In the genomic region with DNA sequence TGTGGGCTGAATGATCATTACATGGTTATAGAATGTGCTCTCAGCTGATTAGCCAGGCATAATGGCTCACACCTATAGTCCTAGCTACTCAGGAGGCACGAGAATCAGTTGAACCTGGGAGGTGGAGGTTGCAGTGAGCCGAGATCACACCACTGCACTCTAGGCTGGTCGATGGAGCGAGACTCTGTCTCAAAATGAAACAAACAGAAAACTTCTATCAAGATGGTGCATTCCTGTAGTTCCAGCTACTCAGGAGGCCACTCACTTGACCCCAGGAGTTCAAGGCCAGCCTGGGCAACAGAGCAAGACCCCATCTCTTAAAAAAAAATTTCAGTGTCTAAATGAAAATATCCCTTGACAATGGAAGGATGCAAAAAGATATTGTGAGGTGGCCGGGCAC, we compare ENCODE assay signal across 25 cellular contexts. TPM values are rescaled to one million over a fixed set of nuclear protein-coding genes. Genes with fewer than 3 reads are reported as not detected.
"Had no signal": no experiment of that assay in that cellular context is flagged by ENCODE, and none has a peak within 500 bp of the region (broad histone marks: within the 10 kb centered on the region; RNA-seq: fewer than 3 reads in every experiment).

No MANE protein-coding gene starts in this region.

- H3K4me1 ChIP-seq: gastroesophageal sphincter, vagina had no signal

- H3K4me3 ChIP-seq: body of pancreas, cardiac muscle cell, gastroesophageal sphincter, heart left ventricle, lung, tibial nerve, vagina had no signal

- H3K27ac ChIP-seq: body of pancreas, cardiac muscle cell, epithelial cell of prostate, gastroesophageal sphincter, heart left ventricle, tibial nerve, vagina had no signal

- ATAC-seq: body of pancreas; gastroesophageal sphincter; heart left ventricle; left lobe of liver; naive thymus-derived CD4-positive, alpha-beta T cell had no signal

- DNase-seq: activated effector memory CD4-positive, alpha-beta T cell treated with Interleukin-2 at 50 U/mL for 16 hours; activated naive CD4-positive, alpha-beta T cell treated with anti-CD3 and anti-CD28 coated beads, Interleukin-2, amount 50 U/mL, for 16 hours; activated T-cell treated with anti-CD3 and anti-CD28 coated beads, Interleukin-2, amount 50 U/mL, for 48 hours; anterior cingulate cortex; body of pancreas; cortex of kidney; endodermal cell; heart left ventricle; naive thymus-derived CD4-positive, alpha-beta T cell; retina; stimulated activated CD4-positive, alpha-beta T cell treated with anti-CD3 and anti-CD28 coated beads, Interleukin-2, amount 100 ng/mL, for 48 hours; stimulated activated CD8-positive, alpha-beta memory T cell treated with anti-CD3 and anti-CD28 coated beads, Interleukin-4, amount 100 ng/mL, for 48 hours; stimulated activated naive CD4-positive, alpha-beta T cell treated with Interleukin-2 at 50 U/mL for 16 hours; substantia nigra; T-helper 1 cell; T-helper 9 cell had no signal

- H3K27me3 ChIP-seq: body of pancreas, cardiac muscle cell, gastroesophageal sphincter, heart left ventricle, tibial nerve, vagina had no signal

- H3K9me3 Mint-ChIP-seq: endodermal cell, neural crest cell had no signal

- H3K27ac Mint-ChIP-seq: endodermal cell had no signal

- H3K4me1 Mint-ChIP-seq: endodermal cell, neural crest cell had no signal

- H3K4me3 Mint-ChIP-seq: endodermal cell; naive thymus-derived CD4-positive, alpha-beta T cell; neural crest cell had no signal

- FAIRE-seq: keratinocyte had no signal

- H3K27me3 Mint-ChIP-seq: naive thymus-derived CD4-positive, alpha-beta T cell had no signal

- H3K9me3 ChIP-seq: body of pancreas, gastroesophageal sphincter, heart left ventricle, tibial nerve, vagina had no signal

RNA-seq across cellular contexts. Expression of a gene that starts 19.8 kb away (rescaled TPM):
- total RNA-seq: naive thymus-derived CD4-positive, alpha-beta T cell had no signal
- polyA plus RNA-seq: keratinocyte; naive thymus-derived CD4-positive, alpha-beta T cell had no signal
